In the genomic region with DNA sequence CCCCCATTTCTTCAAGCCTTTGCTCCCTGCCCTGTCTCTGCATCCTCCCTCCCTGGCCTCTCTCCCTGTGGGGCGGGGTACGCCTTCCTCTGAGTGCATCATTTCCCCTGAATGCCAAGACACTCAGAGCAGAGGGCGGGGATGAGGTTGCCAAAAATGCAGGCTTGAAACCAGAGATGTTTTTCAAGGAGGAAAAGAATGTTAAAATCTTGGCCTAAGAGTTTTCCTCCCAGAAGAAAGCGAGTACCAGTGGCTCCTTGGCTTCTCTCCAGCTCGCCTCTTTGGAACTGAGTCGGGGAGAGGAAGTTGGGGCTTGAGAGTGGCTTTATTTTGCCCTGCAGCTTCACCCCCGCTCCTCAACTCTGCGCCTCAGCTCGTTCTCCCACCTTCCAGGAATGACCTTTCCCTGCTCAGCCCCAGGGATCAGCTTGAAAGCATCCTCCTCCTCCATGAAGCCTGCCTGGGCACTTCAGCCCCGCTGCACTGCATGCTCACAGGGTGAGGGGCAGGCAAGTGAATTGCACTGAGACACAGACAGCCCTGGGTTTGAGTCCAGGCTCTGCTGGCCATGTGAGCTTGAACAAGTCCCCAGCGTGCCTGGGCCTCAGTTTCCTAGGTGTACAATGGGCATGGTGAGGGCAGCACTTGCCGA, we compare ENCODE assay signal across 9 cellular contexts. TPM values are rescaled to one million over a fixed set of nuclear protein-coding genes. Genes with fewer than 3 reads are reported as not detected.
DNase-seq lines count a peak whose midpoint lies in the region; ATAC-seq and TF ChIP-seq lines count a peak whose summit lies in the region.
"Had no signal": no experiment of that assay in that cellular context is flagged by ENCODE, and none has a peak within 500 bp of the region (broad histone marks: within the 10 kb centered on the region; RNA-seq: fewer than 3 reads in every experiment).

No MANE protein-coding gene starts in this region.

- POLR2A ChIA-PET in SK-N-SH (lab: Yijun Ruan, JAX) = no interaction called here

- H3K4me2 ChIP-seq in SK-N-SH = peak overlapping the region; percentile 79

- CTCF ChIA-PET in SK-N-SH (lab: Yijun Ruan, JAX) = no interaction called here

- H3K79me2 ChIP-seq in SK-N-SH (ENCODE audit: insufficient read depth) = no peaks in the 10 kb centered on the region

- no peak overlapping the region for H2AFZ ChIP-seq in SK-N-SH (ENCODE audit: low read depth)

- peaks cover 18% of the 10 kb centered on the region for H3F3A ChIP-seq in SK-N-SH (replicated peaks; ENCODE audit: insufficient read depth)

- peak overlapping the region; percentile 7 to 38; a peak in 3 of 4 replicates for H3K27ac ChIP-seq in SK-N-SH (ENCODE audit: low read depth in 2 of 2, low read length in 1 of 2)
- H3K27ac ChIP-seq in foreskin keratinocyte = no peak overlapping the region
- peak overlapping the region in 1 of 59 donors; percentile 55 for H3K27ac ChIP-seq in dorsolateral prefrontal cortex

- no peaks in the 10 kb centered on the region for H3K27me3 ChIP-seq in SK-N-SH (ENCODE audit: insufficient read depth)
- peaks cover 12% of the 10 kb centered on the region for H3K27me3 ChIP-seq in foreskin keratinocyte
- H3K27me3 ChIP-seq in dorsolateral prefrontal cortex = no peaks in the 10 kb centered on the region

- TF ChIP-seq RAD21 in SK-N-SH (IDR thresholded peaks at IDR 0.05; ENCODE audit: low read length) = no peak

- intact Hi-C loops in dorsolateral prefrontal cortex (cut with DNase I) = no loop called here

- H3K9ac ChIP-seq in SK-N-SH = no peak overlapping the region

- no peaks in the 10 kb centered on the region for H3K9me2 ChIP-seq in SK-N-SH

- WGBS in SK-N-SH (ENCODE audit: low lambda C conversion rate) = 56% methylated on average over 12 of the region's 12 CpGs

- DNase-seq in GM03348 (ENCODE audit: low spot score) (peak; percentile 94), SK-N-SH (no peak), foreskin keratinocyte (peak in 1 of 2 donors; percentile 34), smooth muscle cell of the brain vasculature (ENCODE audit: low read depth, low spot score) (peak; percentile 83), NCI-H510A treated with DMSO at 0.1 percent for 48 hours (lab: John Stamatoyannopoulos, UW) (no peak), NCI-H446 treated with DMSO at 0.1 percent for 48 hours (lab: John Stamatoyannopoulos, UW) (no peak), dorsolateral prefrontal cortex (no peak)
- DNase-seq: small intestine had no signal

- no peaks in the 10 kb centered on the region for H4K20me1 ChIP-seq in SK-N-SH (ENCODE audit: insufficient read depth)

- no peaks in the 10 kb centered on the region for H3K9me3 ChIP-seq in SK-N-SH

- H3K4me3 ChIP-seq in SK-N-SH (ENCODE audit: low read depth in 2 of 2, low read length in 1 of 2) (no peak overlapping the region), dorsolateral prefrontal cortex (no peak overlapping the region)

- no peak for TF ChIP-seq EP300 in SK-N-SH (IDR thresholded peaks at IDR 0.05; ENCODE audit: borderline replicate concordance in 1 of 2, low read depth in 1 of 2, low read length in 1 of 2)

- TF ChIP-seq CTCF in SK-N-SH (IDR thresholded peaks at IDR 0.05) (no peak), foreskin keratinocyte (conservative IDR thresholded peaks at IDR 0.05) (no peak), dorsolateral prefrontal cortex (IDR thresholded peaks at IDR 0.05 in 54 of 56, conservative IDR thresholded peaks at IDR 0.05 in 2 of 56; ENCODE audit: low read depth in 1 of 56, partially characterized antibody in 56 of 56) (no peak)

- no peaks in the 10 kb centered on the region for H3K36me3 ChIP-seq in SK-N-SH (replicated peaks in 1 of 2; ENCODE audit: control insufficient read depth in 1 of 2, insufficient read depth in 2 of 2, low read length in 1 of 2)

- ATAC-seq in foreskin keratinocyte = peak; percentile 35
- no peak for ATAC-seq in GM18858 (IDR thresholded peaks at IDR 0.05; ENCODE audit: unreplicated experiment)

- peaks cover 0 to 21% of the 10 kb centered on the region in 2 experiments; a peak in 1 of 4 replicates for H3K4me1 ChIP-seq in SK-N-SH (ENCODE audit: control insufficient read depth in 1 of 2, insufficient read depth in 2 of 2, low read depth in 1 of 2, low read length in 1 of 2)
- no peaks in the 10 kb centered on the region for H3K4me1 ChIP-seq in foreskin keratinocyte

TF ChIP-seq in SK-N-SH, 30 proteins besides CTCF, POLR2A, EP300 and RAD21:
- TF ChIP-seq NFIC (IDR thresholded peaks at IDR 0.05; ENCODE audit: borderline replicate concordance) (peak; percentile 57; the same call in 1 of the 2 replicates), RXRA (IDR thresholded peaks at IDR 0.05; ENCODE audit: borderline replicate concordance, low read depth) (no peak), POLR2AphosphoS5 (IDR thresholded peaks at IDR 0.05; ENCODE audit: low read depth, low read length) (no peak), RFX5 (IDR thresholded peaks at IDR 0.05; ENCODE audit: low read length) (no peak), YY1 (IDR thresholded peaks at IDR 0.05; ENCODE audit: low read depth) (no peak), SIN3A (IDR thresholded peaks at IDR 0.05; ENCODE audit: borderline replicate concordance, low read depth, low read length) (no peak), JUND (IDR thresholded peaks at IDR 0.05) (no peak), FOXM1 (IDR thresholded peaks at IDR 0.05; ENCODE audit: low read depth) (no peak)
- TF ChIP-seq, protein P1, sequence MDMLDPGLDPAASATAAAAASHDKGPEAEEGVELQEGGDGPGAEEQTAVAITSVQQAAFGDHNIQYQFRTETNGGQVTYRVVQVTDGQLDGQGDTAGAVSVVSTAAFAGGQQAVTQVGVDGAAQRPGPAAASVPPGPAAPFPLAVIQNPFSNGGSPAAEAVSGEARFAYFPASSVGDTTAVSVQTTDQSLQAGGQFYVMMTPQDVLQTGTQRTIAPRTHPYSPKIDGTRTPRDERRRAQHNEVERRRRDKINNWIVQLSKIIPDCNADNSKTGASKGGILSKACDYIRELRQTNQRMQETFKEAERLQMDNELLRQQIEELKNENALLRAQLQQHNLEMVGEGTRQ (IDR thresholded peaks at IDR 0.05; ENCODE audit: borderline replicate concordance, low read depth, low read length) = no peak

RNA-seq across cellular contexts. Expression of a gene that starts 57.5 kb away (rescaled TPM):
- 0.99 and 1.6 TPM in 2 replicates for polyA plus RNA-seq in SK-N-SH (2012; rRNA removed)
- polyA plus RNA-seq in SK-N-SH (2012; cell fraction: cytosol; rRNA removed) = 0.58 and 0.79 TPM in 2 replicates
- 2.2 and 2.5 TPM in 2 replicates for polyA plus RNA-seq in SK-N-SH (2012; cell fraction: nucleus; rRNA removed)
- 0.03 and 0.04 TPM in 2 replicates for total RNA-seq in foreskin keratinocyte
- polyA plus RNA-seq in foreskin keratinocyte = 0.04 and 0.11 TPM in 2 replicates
- 10 to 100 TPM; 17.6 to 63.7 (median 32.1) TPM for total RNA-seq in dorsolateral prefrontal cortex

Comparison
In these comparisons a context has a peak if more than half of its experiments do, and no peak if none do; other contexts are left out.
1. DNase-seq: peak in GM03348 (single experiment) and smooth muscle cell of the brain vasculature (single experiment); none in SK-N-SH (single experiment), NCI-H510A treated with DMSO at 0.1 percent for 48 hours (single experiment), NCI-H446 treated with DMSO at 0.1 percent for 48 hours (single experiment) and dorsolateral prefrontal cortex (0 of 10).
2. RNA of a gene that starts 57.5 kb away (total RNA-seq): 17.6 to 63.7 TPM in dorsolateral prefrontal cortex; 0.03 to 0.04 TPM in foreskin keratinocyte; every median in the first group is over 10 times any median in the second.